Comparison of ENCODE assay signal across 4 cellular contexts in the genomic region with DNA sequence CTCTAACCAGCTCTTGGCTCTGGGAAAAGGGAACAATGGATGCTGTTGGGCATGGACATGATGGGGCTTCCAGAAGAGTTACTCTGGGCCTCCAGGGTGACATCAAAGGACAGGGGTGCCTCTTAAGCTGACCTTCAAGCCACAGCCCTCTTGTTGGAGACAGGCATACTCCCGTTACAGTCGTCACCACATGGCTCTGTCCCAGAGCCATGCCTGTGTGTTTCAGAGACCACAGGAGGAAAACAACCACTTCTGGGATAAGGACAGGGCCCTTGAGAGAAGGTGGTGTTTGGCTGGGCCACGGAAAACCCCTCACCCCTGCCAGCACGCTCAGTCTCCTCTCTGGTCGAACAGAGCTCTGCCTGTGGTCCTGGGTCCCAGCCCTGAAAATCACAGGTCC. TPM values are rescaled to one million over a fixed set of nuclear protein-coding genes. Genes with fewer than 3 reads are reported as not detected.
"Had no signal": no experiment of that assay in that cellular context is flagged by ENCODE, and none has a peak within 500 bp of the region (broad histone marks: within the 10 kb centered on the region; RNA-seq: fewer than 3 reads in every experiment).

No MANE protein-coding gene starts in this region.

RNA-seq across cellular contexts. Expression of a gene that starts 37.8 kb away (rescaled TPM):
- total RNA-seq: HT-29, M059J, SK-MEL-5 had no signal
- polyA plus RNA-seq: SK-N-SH had no signal
